Comparison of ENCODE assay signal across 23 cellular contexts in genomic region chr5:108430931-108431608, GRCh38. TPM values are rescaled to one million over a fixed set of nuclear protein-coding genes. Genes with fewer than 3 reads are reported as not detected.
A peak's percentile ranks its signal among the peaks of the same experiment; 100 is the strongest.
DNase-seq lines count a peak whose midpoint lies in the region; ATAC-seq and TF ChIP-seq lines count a peak whose summit lies in the region.
"Had no signal": no experiment of that assay in that cellular context is flagged by ENCODE, and none has a peak within 500 bp of the region (broad histone marks: within the 10 kb centered on the region; RNA-seq: fewer than 3 reads in every experiment).

No MANE protein-coding gene starts in this region.

- no peak overlapping the region for H3K4me2 ChIP-seq in osteoblast (ENCODE audit: insufficient read depth, low read length)
- H3K4me2 ChIP-seq: BLaER1 had no signal

- DNase-seq in ELR (ENCODE audit: low read depth), result peak; percentile 61
- DNase-seq in RKO (ENCODE audit: low spot score), result peak; percentile 4
- DNase-seq in epithelial cell of prostate (ENCODE audit: low read depth, low spot score), result no peak
- DNase-seq in osteoblast (ENCODE audit: insufficient read length, low spot score, missing footprints), result peak; percentile 47
- no peak for DNase-seq in pons (ENCODE audit: low spot score)
- no peak for DNase-seq in C1 segment of cervical spinal cord (lab: John Stamatoyannopoulos, UW)
- no peak for DNase-seq in T1000 (lab: John Stamatoyannopoulos, UW)
- DNase-seq: activated CD4-positive, alpha-beta T cell treated with anti-CD3 and anti-CD28 coated beads, Interleukin-2, amount 50 U/mL, for 48 hours; DND-41; endodermal cell; H7; NCI-H2029; NCI-H526 treated with DMSO at 0.1 percent for 48 hours; nephron progenitor cell; ovary; retina; stimulated activated CD4-positive, alpha-beta T cell treated with anti-CD3 and anti-CD28 coated beads, Interleukin-2, amount 100 ng/mL, for 24 hours; T-helper 1 cell; transverse colon had no signal

- no peak overlapping the region for H3K4me3 ChIP-seq in osteoblast (ENCODE audit: insufficient read depth, low read length)
- H3K4me3 ChIP-seq: BLaER1, ovary, SJSA1, transverse colon had no signal

- peaks cover 12% of the 10 kb centered on the region for H3K4me1 ChIP-seq in osteoblast (ENCODE audit: insufficient read depth, low read length)
- H3K4me1 ChIP-seq: SJSA1, transverse colon had no signal

- no peak for ATAC-seq in HG03045 (IDR thresholded peaks at IDR 0.05; ENCODE audit: unreplicated experiment)
- ATAC-seq: activated T-helper 17 cell treated with anti-CD3 and anti-CD28 coated beads, Interleukin-2, amount 50 U/mL, for 72 hours had no signal

- no peaks in the 10 kb centered on the region for H4K20me1 ChIP-seq in osteoblast (ENCODE audit: insufficient read depth, low read length)
- H4K20me1 ChIP-seq: BLaER1 had no signal

- no peaks in the 10 kb centered on the region for H3K79me2 ChIP-seq in osteoblast (ENCODE audit: insufficient read depth, low read length)

- no peak for TF ChIP-seq CTCF in osteoblast (IDR thresholded peaks at IDR 0.05; ENCODE audit: extremely low read depth, low read depth, low read length)

- H2AFZ ChIP-seq in osteoblast (ENCODE audit: low read length), result peak overlapping the region; percentile 76

- H3K27ac ChIP-seq in epithelial cell of prostate (peak overlapping the region; percentile 62), osteoblast (ENCODE audit: low read depth, low read length) (peak overlapping the region; percentile 8)
- H3K27ac ChIP-seq: BLaER1, ovary, SJSA1, transverse colon had no signal

- H3K9me3 ChIP-seq in osteoblast (ENCODE audit: low read depth, low read length), result no peaks in the 10 kb centered on the region
- H3K9me3 ChIP-seq: BLaER1, ovary, SJSA1, transverse colon had no signal

- no peaks in the 10 kb centered on the region for H3K36me3 ChIP-seq in osteoblast (ENCODE audit: insufficient read depth, low read length)
- H3K36me3 ChIP-seq: BLaER1, ovary, SJSA1, transverse colon had no signal

- H3K27me3 ChIP-seq in osteoblast (ENCODE audit: insufficient read depth, low read length), result no peaks in the 10 kb centered on the region
- H3K27me3 ChIP-seq: BLaER1, ovary, SJSA1, transverse colon had no signal

RNA-seq across cellular contexts. Expression of gene FBXL17, which starts 49.2 kb away (rescaled TPM):
- 19.5 and 21.5 TPM in 2 replicates for total RNA-seq in osteoblast

Comparison
In these comparisons a context has a peak if more than half of its experiments do, and no peak if none do; other contexts are left out.
1. DNase-seq: peak in ELR (single experiment), RKO (single experiment) and osteoblast (single experiment); none in epithelial cell of prostate (single experiment), pons (single experiment), C1 segment of cervical spinal cord (0 of 14) and T1000 (single experiment).